Comparison of ENCODE assay signal across 26 cellular contexts in the genomic region with DNA sequence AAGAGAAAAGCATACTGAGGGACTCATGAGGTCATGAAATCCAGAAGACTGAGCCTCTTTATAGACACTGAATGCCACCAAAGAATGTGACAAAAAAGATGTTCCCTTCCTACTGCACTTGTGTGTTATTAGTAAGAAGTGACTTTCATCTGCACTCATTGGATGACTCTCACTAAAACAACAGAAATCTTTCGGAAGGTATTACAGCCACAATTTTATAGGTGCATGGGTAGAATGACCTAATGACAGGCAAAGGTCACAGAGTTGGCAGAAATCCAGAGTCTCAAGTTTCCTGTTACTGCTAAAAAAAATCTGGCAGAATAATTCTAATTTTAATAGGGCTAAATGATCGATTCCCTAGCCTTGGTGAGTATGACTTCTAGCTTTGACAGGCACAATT. TPM values are rescaled to one million over a fixed set of nuclear protein-coding genes. Genes with fewer than 3 reads are reported as not detected.
A peak's percentile ranks its signal among the peaks of the same experiment; 100 is the strongest.
DNase-seq lines count a peak whose midpoint lies in the region; ATAC-seq, FAIRE-seq and TF ChIP-seq lines count a peak whose summit lies in the region.
"Had no signal": no experiment of that assay in that cellular context is flagged by ENCODE, and none has a peak within 500 bp of the region (broad histone marks: within the 10 kb centered on the region; RNA-seq: fewer than 3 reads in every experiment).

No MANE protein-coding gene starts in this region.

- no peak for TF ChIP-seq EP300 in K562 (IDR thresholded peaks at IDR 0.05; ENCODE audit: low read length)

- TF ChIP-seq RAD21 in K562 (CRISPR knock-in tag; conservative IDR thresholded peaks at IDR 0.05 in 1 of 2, IDR thresholded peaks at IDR 0.05 in 1 of 2): no peak

- H3K9ac ChIP-seq in K562 (ENCODE audit: insufficient read depth in 1 of 2, low read depth in 2 of 2, low read length in 2 of 2) (no peak overlapping the region), colonic mucosa (ENCODE audit: low read depth in 2 of 2, low read length in 2 of 2) (no peak overlapping the region)

- peak; percentile 52 for ATAC-seq in stimulated activated naive CD8-positive, alpha-beta T cell treated with anti-CD3 and anti-CD28 coated beads, Interleukin-15, Interleukin-2, amounts not matched to agents 100 U/mL and 50 U/mL, for 24 hours
- no peak for ATAC-seq in stimulated activated naive CD8-positive, alpha-beta T cell treated with anti-CD3 and anti-CD28 coated beads, Interleukin-15, amount 100 ng/mL, for 72 hours
- no peak for ATAC-seq in K562
- ATAC-seq: GM12878 had no signal

- intact Hi-C loops in K562 (cut with micrococcal nuclease) (no loop called here), colonic mucosa (cut with DNase I) (no loop called here), Caco-2 (cut with micrococcal nuclease; ENCODE audit: unreplicated experiment) (no loop called here)

- no peak overlapping the region for H3K27ac Mint-ChIP-seq in stimulated activated naive CD8-positive, alpha-beta T cell treated with anti-CD3 and anti-CD28 coated beads, Interleukin-15, amount 100 ng/mL, for 72 hours
- no peak overlapping the region for H3K27ac Mint-ChIP-seq in Caco-2 (ENCODE audit: unreplicated experiment)

- no peak overlapping the region for H2AFZ ChIP-seq in K562 (ENCODE audit: low read depth, low read length)

- H3K4me2 ChIP-seq in K562 (ENCODE audit: insufficient read depth, low read length): no peak overlapping the region

- H3K27me3 Mint-ChIP-seq in stimulated activated naive CD8-positive, alpha-beta T cell treated with anti-CD3 and anti-CD28 coated beads, Interleukin-15, amount 100 ng/mL, for 72 hours: peaks cover 50% of the 10 kb centered on the region
- H3K27me3 Mint-ChIP-seq in Caco-2 (ENCODE audit: insufficient read depth, unreplicated experiment): no peaks in the 10 kb centered on the region

- in situ Hi-C loops in K562 (cut with MboI): no loop called here

- no peaks in the 10 kb centered on the region for H3K9me1 ChIP-seq in K562 (ENCODE audit: control insufficient read depth, insufficient read depth, low read length)

- POLR2A ChIA-PET in K562 (lab: Yijun Ruan, JAX): no interaction called here
- POLR2A ChIA-PET in Caco-2 (lab: Charles Lee): no interaction called here

- H4K20me1 ChIP-seq in K562 (replicated peaks; ENCODE audit: control insufficient read depth, insufficient read depth, low read length): no peaks in the 10 kb centered on the region

- H3K36me3 ChIP-seq in K562 (ENCODE audit: control insufficient read depth, insufficient read depth, low read length): no peaks in the 10 kb centered on the region
- no peaks in the 10 kb centered on the region for H3K36me3 ChIP-seq in colonic mucosa
- H3K36me3 ChIP-seq in Caco-2 (ENCODE audit: control insufficient read depth, insufficient read depth, low read length): peaks cover 1% of the 10 kb centered on the region; the same call in 1 of the 2 replicates
- H3K36me3 ChIP-seq: SJSA1 had no signal

- no peak overlapping the region for H3K4me3 Mint-ChIP-seq in stimulated activated naive CD8-positive, alpha-beta T cell treated with anti-CD3 and anti-CD28 coated beads, Interleukin-15, amount 100 ng/mL, for 72 hours
- no peak overlapping the region for H3K4me3 Mint-ChIP-seq in Caco-2 (ENCODE audit: unreplicated experiment)

- BruUV-seq in K562 (replicated peaks; lab: Mats Ljungman, UMichigan) (no TSS peak), Caco-2 (replicated peaks; lab: Mats Ljungman, UMichigan) (no TSS peak)

- H3K9me3 ChIP-seq in K562 (replicated peaks; ENCODE audit: control insufficient read depth, insufficient read depth, low read depth, low read length) (no peaks in the 10 kb centered on the region), colonic mucosa (no peaks in the 10 kb centered on the region), Caco-2 (no peaks in the 10 kb centered on the region)
- H3K9me3 ChIP-seq: SJSA1 had no signal

- H3K27me3 ChIP-seq in K562 (ENCODE audit: control insufficient read depth in 2 of 2, insufficient read depth in 2 of 2, low read length in 2 of 2): no peaks in the 10 kb centered on the region
- H3K27me3 ChIP-seq in colonic mucosa: no peaks in the 10 kb centered on the region
- H3K27me3 ChIP-seq in Caco-2 (replicated peaks; ENCODE audit: control insufficient read depth, insufficient read depth, low read length): no peaks in the 10 kb centered on the region

- H3K27ac ChIP-seq in K562 (ENCODE audit: extremely low read depth, low read depth, low read length): no peak overlapping the region
- no peak overlapping the region for H3K27ac ChIP-seq in colonic mucosa
- H3K27ac ChIP-seq: SJSA1 had no signal

- no peaks in the 10 kb centered on the region for H3K4me1 ChIP-seq in K562 (replicated peaks in 1 of 2; ENCODE audit: control insufficient read depth in 2 of 2, insufficient read depth in 2 of 2, low read length in 2 of 2)
- H3K4me1 ChIP-seq in colonic mucosa: no peaks in the 10 kb centered on the region
- H3K4me1 ChIP-seq in Caco-2: no peaks in the 10 kb centered on the region
- H3K4me1 ChIP-seq: SJSA1 had no signal

- no peak for FAIRE-seq in K562 (lab: Jason Lieb, UNC)
- FAIRE-seq: D721Med, G401.6, GM12878 had no signal

- H3K4me3 ChIP-seq in K562 (no peak overlapping the region), colonic mucosa (no peak overlapping the region), Caco-2 (ENCODE audit: low read depth, low read length) (no peak overlapping the region)
- H3K4me3 ChIP-seq: GM12878, SJSA1 had no signal

- TF ChIP-seq CTCF in K562 (IDR thresholded peaks at IDR 0.05 in 2 of 3, conservative IDR thresholded peaks at IDR 0.05 in 1 of 3; ENCODE audit: insufficient read depth in 2 of 3, low read depth in 1 of 3, low read length in 3 of 3) (no peak), colonic mucosa (IDR thresholded peaks at IDR 0.05) (no peak), Caco-2 (IDR thresholded peaks at IDR 0.05; ENCODE audit: insufficient read depth in 1 of 2, low read depth in 1 of 2, low read length in 1 of 2, severe bottlenecking in 1 of 2, unreplicated experiment in 1 of 2) (no peak)

- CTCF ChIA-PET in K562 (lab: Yijun Ruan, JAX; ENCODE audit: low intra/inter-chr PET ratio) (no interaction called here), Caco-2 (lab: Charles Lee) (no interaction called here)

- no peaks in the 10 kb centered on the region for H3K4me1 Mint-ChIP-seq in stimulated activated naive CD8-positive, alpha-beta T cell treated with anti-CD3 and anti-CD28 coated beads, Interleukin-15, amount 100 ng/mL, for 72 hours
- no peaks in the 10 kb centered on the region for H3K4me1 Mint-ChIP-seq in Caco-2 (ENCODE audit: low read depth, unreplicated experiment)

- no peaks in the 10 kb centered on the region for H3K9me3 Mint-ChIP-seq in stimulated activated naive CD8-positive, alpha-beta T cell treated with anti-CD3 and anti-CD28 coated beads, Interleukin-15, amount 100 ng/mL, for 72 hours
- no peaks in the 10 kb centered on the region for H3K9me3 Mint-ChIP-seq in Caco-2 (ENCODE audit: unreplicated experiment)

- peak; percentile 16 for DNase-seq in NCI-H1105 treated with DMSO at 0.1 percent for 48 hours (lab: John Stamatoyannopoulos, UW)
- no peak for DNase-seq in NCI-H1105 (lab: John Stamatoyannopoulos, UW)
- no peak for DNase-seq in stimulated activated naive CD8-positive, alpha-beta T cell treated with anti-CD3 and anti-CD28 coated beads, Interleukin-15, Interleukin-2, amounts not matched to agents 100 U/mL and 50 U/mL, for 24 hours
- no peak for DNase-seq in stimulated activated naive CD8-positive, alpha-beta T cell treated with anti-CD3 and anti-CD28 coated beads, Interleukin-15, amount 100 ng/mL, for 72 hours
- DNase-seq in K562 (ENCODE audit: extremely low read depth in 1 of 4, low spot score in 3 of 4): peak in 2 of 4 experiments; percentile 11
- DNase-seq in renal cortical epithelial cell (ENCODE audit: low read depth): peak; percentile 44
- DNase-seq in colonic mucosa: no peak
- DNase-seq in Caco-2: no peak
- DNase-seq: 8988T, ACHN, GOT3, HCEC 1CT, KBM-7, MV-4-11, NCI-H2029, NCI-H2227 treated with DMSO at 0.1 percent for 48 hours, Right ventricle myocardium superior, T-helper 1 cell had no signal

- TF ChIP-seq POLR2A in K562 (conservative IDR thresholded peaks at IDR 0.05): no peak

- no peaks in the 10 kb centered on the region for H3K36me3 Mint-ChIP-seq in Caco-2 (ENCODE audit: insufficient read depth, unreplicated experiment)

- no peaks in the 10 kb centered on the region for H3K79me2 ChIP-seq in K562 (ENCODE audit: control insufficient read depth, insufficient read depth, low read length)

- whole genome bisulfite sequencing in K562 (ENCODE audit: insufficient coverage, low coverage, missing lambda C conversion rate): 0% methylated on average over 2 of the region's 2 CpGs

TF ChIP-seq in K562, 482 proteins besides CTCF, POLR2A, EP300 and RAD21:
- TF ChIP-seq HLTF (IDR thresholded peaks at IDR 0.05) (no peak), NFIC (IDR thresholded peaks at IDR 0.05) (0 out of 2 replicates have a peak, but pooled peaks have one; percentile 11)

RNA-seq across cellular contexts. Expression of a gene that starts 13.3 kb away (rescaled TPM):
- 0.05 and 0.07 TPM in 2 replicates for total RNA-seq in K562 (2011; cell fraction: chromatin; rRNA removed; ENCODE audit: low replicate concordance)
- total RNA-seq in K562 (2011; cell fraction: nucleolus; rRNA removed): under 0.01 TPM in 2 replicates
- total RNA-seq in K562 (2011; cell fraction: nucleoplasm; rRNA removed): under 0.01 TPM in 1 of 2 replicates, not detected in the other
- total RNA-seq in K562 (2014; rRNA removed) (not detected in 2 replicates), K562 (2014; rRNA removed; fragmentation: Illumina TruSeq; extraction: Trizol) (under 0.01 TPM in 1 of 2 replicates, not detected in the other), K562 (2015; rRNA removed; fragmentation: Illumina TruSeq; extraction: Trizol) (0.04 TPM in 1 of 2 replicates, not detected in the other), K562 (2021) (0.02 TPM in 1 of 2 replicates, not detected in the other), renal cortical epithelial cell (14.1 and 67.1 TPM in 2 replicates), colonic mucosa (under 1 TPM; 0.08 to 0.10 TPM), Caco-2 (2022) (2.7 and 3.3 TPM in 2 replicates)
- polyA plus RNA-seq in K562 (2011; rRNA removed) (under 0.01 and 0.01 TPM in 2 replicates), K562 (2014; fragmentation: Illumina TruSeq; extraction: Trizol) (0.01 TPM in 1 of 2 replicates, not detected in the other), K562 (2014; fragmentation: Nextera tagmentation; extraction: Ambion mirVana) (not detected), K562 (2014; rRNA removed) (0.01 TPM in 1 of 2 replicates, not detected in the other)
- not detected in 2 replicates for polyA plus RNA-seq in K562 (2011; cell fraction: cytosol; rRNA removed)
- polyA plus RNA-seq in K562 (2011; cell fraction: nucleus; rRNA removed): 0.01 and 0.06 TPM in 2 replicates
- polyA plus RNA-seq in K562 (2012): 0.01 and 0.04 TPM in 2 replicates
- 0.04 TPM in 1 of 2 replicates, not detected in the other for polyA minus RNA-seq in K562 (2011; rRNA and poly(A)+ RNA removed)
- polyA minus RNA-seq in K562 (2011; cell fraction: cytosol; rRNA and poly(A)+ RNA removed): not detected in 2 replicates
- polyA minus RNA-seq in K562 (2011; cell fraction: nucleus; rRNA and poly(A)+ RNA removed): under 0.01 TPM in 1 of 2 replicates, not detected in the other
- total RNA-seq: MCF 10A, NCI-H460, Right ventricle myocardium superior, RPMI7951 had no signal
- polyA plus RNA-seq: BJ had no signal

Comparison
In these comparisons a context has a peak if more than half of its experiments do, and no peak if none do; other contexts are left out.
1. DNase-seq: peak in NCI-H1105 treated with DMSO at 0.1 percent for 48 hours (single experiment) and renal cortical epithelial cell (single experiment); none in NCI-H1105 (single experiment), stimulated activated naive CD8-positive, alpha-beta T cell treated with anti-CD3 and anti-CD28 coated beads, Interleukin-15, Interleukin-2, amounts not matched to agents 100 U/mL and 50 U/mL, for 24 hours (single experiment), stimulated activated naive CD8-positive, alpha-beta T cell treated with anti-CD3 and anti-CD28 coated beads, Interleukin-15, amount 100 ng/mL, for 72 hours (0 of 2), colonic mucosa (single experiment) and Caco-2 (0 of 2).